ENCODE assay signal across 13 cellular contexts in genomic region chr9:9912459-9912858, GRCh38.
DNase-seq lines count a peak whose midpoint lies in the region; ATAC-seq, FAIRE-seq and TF ChIP-seq lines count a peak whose summit lies in the region.
"Had no signal": no experiment of that assay in that cellular context is flagged by ENCODE, and none has a peak within 500 bp of the region (broad histone marks: within the 10 kb centered on the region; RNA-seq: fewer than 3 reads in every experiment).

No MANE protein-coding gene starts in this region.

- H2AK5ac ChIP-seq in H1 (ENCODE audit: low read depth, low read length), result no peak overlapping the region

- H3K18ac ChIP-seq in H1 (ENCODE audit: extremely low read depth, low read length), result no peak overlapping the region

- WGBS in H1 (ENCODE audit: extremely low coverage in 1 of 2, insufficient coverage in 1 of 2, insufficient read length in 1 of 2, insufficient replicate concordance in 2 of 2, low coverage in 1 of 2, low lambda C conversion rate in 2 of 2, missing lambda C conversion rate in 1 of 2), 2 experiments, result 63% methylated on average over 2 of the region's 2 CpGs; no CpG with 5 or more reads in 1 of the 2 experiments
- WGBS in esophagus squamous epithelium, 2 donors, result 2 to 5% methylated on average over 2 of the region's 2 CpGs

- no peak overlapping the region for H3K4me2 ChIP-seq in H1 (ENCODE audit: insufficient read depth in 1 of 2, low read depth in 2 of 2, low read length in 2 of 2)

- H3K14ac ChIP-seq in H1 (ENCODE audit: insufficient read length), result no peak overlapping the region

- H3K27ac ChIP-seq in H1 (ENCODE audit: low read depth, low read length) (no peak overlapping the region), esophagus squamous epithelium (no peak overlapping the region)
- H3K27ac ChIP-seq: right atrium auricular region had no signal

- H2BK15ac ChIP-seq in H1 (ENCODE audit: low read length), result no peak overlapping the region

- peaks cover 6% of the 10 kb centered on the region for H3K9me3 Mint-ChIP-seq in natural killer cell treated with Interleukin-12 subunit alpha and Interleukin-12 subunit beta and Interleukin-15 and Interleukin-18, amount 100 ng/mL, for 72 hours

- DNase-seq in D341Med (ENCODE audit: low spot score) (peak; percentile 45), NCI-H2081 treated with DMSO at 0.1 percent for 48 hours (lab: John Stamatoyannopoulos, UW) (peak; percentile 39), H1 (ENCODE audit: low read depth in 1 of 2, low spot score in 2 of 2) (no peak), esophagus squamous epithelium (lab: John Stamatoyannopoulos, UW) (no peak)
- no peak for DNase-seq in natural killer cell treated with Interleukin-12 subunit alpha and Interleukin-12 subunit beta and Interleukin-15 and Interleukin-18, amount 100 ng/mL, for 72 hours (ENCODE audit: low spot score)
- no peak for DNase-seq in activated CD4-positive, alpha-beta T cell treated with anti-CD3 and anti-CD28 coated beads for 4 hours
- DNase-seq: amniotic stem cell, H7 had no signal

- H3K4ac ChIP-seq in H1 (replicated peaks; ENCODE audit: insufficient read length, low read depth, low read length), result no peak overlapping the region

- peak; percentile 65 to 67 for TF ChIP-seq RAD21 in H1 (IDR thresholded peaks at IDR 0.05 in 1 of 2, conservative IDR thresholded peaks at IDR 0.05 in 1 of 2; ENCODE audit: low read depth in 2 of 2, low read length in 2 of 2)

- H3K9me3 ChIP-seq in H1 (ENCODE audit: insufficient read depth in 2 of 2, low read depth in 1 of 2, low read length in 1 of 2) (no peaks in the 10 kb centered on the region), esophagus squamous epithelium (no peaks in the 10 kb centered on the region)

- ATAC-seq in GM19043 (IDR thresholded peaks at IDR 0.05; ENCODE audit: low read depth, unreplicated experiment) (peak; percentile 57), HG03521 (IDR thresholded peaks at IDR 0.05; ENCODE audit: unreplicated experiment) (no peak)
- ATAC-seq in natural killer cell treated with Interleukin-12 subunit alpha and Interleukin-12 subunit beta and Interleukin-15 and Interleukin-18, amount 100 ng/mL, for 72 hours, result no peak
- ATAC-seq: stimulated activated memory B cell treated with anti-CD40 and anti-IgM and Interleukin-4, amounts not matched to agents 10 μg/mL and 1 μg/mL and 100 μg/mL, for 72 hours; WTC11 had no signal

- TF ChIP-seq CTCF in H1 (IDR thresholded peaks at IDR 0.05; ENCODE audit: control extremely low read depth in 1 of 3, insufficient read depth in 1 of 3, low read depth in 1 of 3, low read length in 3 of 3) (peak in 2 of 3 experiments; percentile 33 to 35; a peak in 3 of 4 replicates), esophagus squamous epithelium (IDR thresholded peaks at IDR 0.05) (peak in 2 of 6 experiments; percentile 8 to 25)

- no peak overlapping the region for H3K4me3 ChIP-seq in H1 (ENCODE audit: extremely low read depth in 1 of 4, insufficient read depth in 2 of 4, low read depth in 3 of 4, low read length in 4 of 4)
- H3K4me3 ChIP-seq in esophagus squamous epithelium, result no peak overlapping the region
- H3K4me3 ChIP-seq: right atrium auricular region had no signal

- H3K27ac Mint-ChIP-seq in natural killer cell treated with Interleukin-12 subunit alpha and Interleukin-12 subunit beta and Interleukin-15 and Interleukin-18, amount 100 ng/mL, for 72 hours, result no peak overlapping the region
- H3K27ac Mint-ChIP-seq: stimulated activated memory B cell treated with anti-CD40 and anti-IgM and Interleukin-4, amounts not matched to agents 10 μg/mL and 1 μg/mL and 100 μg/mL, for 72 hours; WTC11 had no signal

- H3K4me1 Mint-ChIP-seq in natural killer cell treated with Interleukin-12 subunit alpha and Interleukin-12 subunit beta and Interleukin-15 and Interleukin-18, amount 100 ng/mL, for 72 hours (ENCODE audit: low read depth in 2 of 2), result no peaks in the 10 kb centered on the region
- H3K4me1 Mint-ChIP-seq: stimulated activated memory B cell treated with anti-CD40 and anti-IgM and Interleukin-4, amounts not matched to agents 10 μg/mL and 1 μg/mL and 100 μg/mL, for 72 hours had no signal

- H3K23me2 ChIP-seq in H1 (ENCODE audit: low read depth, low read length), result no peaks in the 10 kb centered on the region

- no peaks in the 10 kb centered on the region for H3K27me3 ChIP-seq in H1 (replicated peaks in 1 of 4; ENCODE audit: control insufficient read depth in 3 of 4, extremely low read depth in 1 of 4, insufficient read depth in 3 of 4, low read length in 3 of 4)
- H3K27me3 ChIP-seq in esophagus squamous epithelium, result no peaks in the 10 kb centered on the region
- H3K27me3 ChIP-seq: right atrium auricular region had no signal

- H2AFZ ChIP-seq in H1 (ENCODE audit: low read length), result no peak overlapping the region

- no peaks in the 10 kb centered on the region for H4K20me1 ChIP-seq in H1 (replicated peaks in 1 of 2; ENCODE audit: control insufficient read depth in 1 of 2, insufficient read depth in 2 of 2, low read length in 2 of 2)

- H3K56ac ChIP-seq in H1 (replicated peaks; ENCODE audit: insufficient read length, low read depth, low read length), result no peak overlapping the region

- FAIRE-seq in H1 (lab: Jason Lieb, UNC), result no peak

- no peak overlapping the region for H4K8ac ChIP-seq in H1 (ENCODE audit: extremely low read depth, insufficient read depth, low read length)

- H3K36me3 ChIP-seq in H1 (ENCODE audit: control insufficient read depth in 2 of 4, insufficient read depth in 4 of 4, low read length in 3 of 4) (no peaks in the 10 kb centered on the region), esophagus squamous epithelium (no peaks in the 10 kb centered on the region)
- H3K36me3 ChIP-seq: right atrium auricular region had no signal

- no peaks in the 10 kb centered on the region for H3K27me3 Mint-ChIP-seq in natural killer cell treated with Interleukin-12 subunit alpha and Interleukin-12 subunit beta and Interleukin-15 and Interleukin-18, amount 100 ng/mL, for 72 hours
- H3K27me3 Mint-ChIP-seq: stimulated activated memory B cell treated with anti-CD40 and anti-IgM and Interleukin-4, amounts not matched to agents 10 μg/mL and 1 μg/mL and 100 μg/mL, for 72 hours had no signal

- H3K4me3 Mint-ChIP-seq in natural killer cell treated with Interleukin-12 subunit alpha and Interleukin-12 subunit beta and Interleukin-15 and Interleukin-18, amount 100 ng/mL, for 72 hours, result no peak overlapping the region
- H3K4me3 Mint-ChIP-seq: stimulated activated memory B cell treated with anti-CD40 and anti-IgM and Interleukin-4, amounts not matched to agents 10 μg/mL and 1 μg/mL and 100 μg/mL, for 72 hours; WTC11 had no signal

- H3K9ac ChIP-seq in H1 (replicated peaks in 1 of 4; ENCODE audit: extremely low read depth in 1 of 4, low read depth in 3 of 4, low read length in 3 of 4), result no peak overlapping the region

- intact Hi-C loops in esophagus squamous epithelium (cut with DNase I), result no loop called here

- no peak overlapping the region for H4K91ac ChIP-seq in H1 (replicated peaks; ENCODE audit: insufficient read length, low read length)

- no peak overlapping the region for H2BK120ac ChIP-seq in H1 (replicated peaks; ENCODE audit: low read depth, low read length)

- no peaks in the 10 kb centered on the region for H3K79me2 ChIP-seq in H1 (ENCODE audit: control insufficient read depth in 1 of 2, insufficient read depth in 2 of 2, low read length in 2 of 2)

- no peak overlapping the region for H3K23ac ChIP-seq in H1 (ENCODE audit: insufficient read length)

- POLR2A ChIA-PET in H1 (lab: Charles Lee; ENCODE audit: partially characterized antibody), result no interaction called here

- no peaks in the 10 kb centered on the region for H3K4me1 ChIP-seq in H1 (replicated peaks in 1 of 4; ENCODE audit: control insufficient read depth in 3 of 4, insufficient read depth in 4 of 4, low read length in 3 of 4)
- no peaks in the 10 kb centered on the region for H3K4me1 ChIP-seq in esophagus squamous epithelium
- H3K4me1 ChIP-seq: right atrium auricular region had no signal

- no peaks in the 10 kb centered on the region for H3K79me1 ChIP-seq in H1 (ENCODE audit: low read depth, low read length)

- CTCF ChIA-PET in H1 (lab: Charles Lee; ENCODE audit: partially characterized antibody), result interaction anchor here (0.7 to 2.8 kb wide), 10 partner anchors 9 to 306 kb away, joined by 3 to 7 read pairs (median 4); no protein-coding TSS in a partner anchor

- H2BK20ac ChIP-seq in H1 (ENCODE audit: low read length), result no peak overlapping the region

- TF ChIP-seq EP300 in H1 (IDR thresholded peaks at IDR 0.05; ENCODE audit: borderline replicate concordance in 1 of 2, low read depth in 2 of 2, low read length in 2 of 2), result no peak

- H2BK5ac ChIP-seq in H1 (ENCODE audit: low read depth, low read length), result no peak overlapping the region

- no peak for TF ChIP-seq POLR2A in H1 (IDR thresholded peaks at IDR 0.05; ENCODE audit: control extremely low read depth in 1 of 2, low read depth in 2 of 2, low read length in 2 of 2)
- no peak for TF ChIP-seq POLR2A in esophagus squamous epithelium (IDR thresholded peaks at IDR 0.05)

- peaks cover 12% of the 10 kb centered on the region for H3K36me3 Mint-ChIP-seq in natural killer cell treated with Interleukin-12 subunit alpha and Interleukin-12 subunit beta and Interleukin-15 and Interleukin-18, amount 100 ng/mL, for 72 hours
- H3K36me3 Mint-ChIP-seq: stimulated activated memory B cell treated with anti-CD40 and anti-IgM and Interleukin-4, amounts not matched to agents 10 μg/mL and 1 μg/mL and 100 μg/mL, for 72 hours had no signal

- H4K5ac ChIP-seq in H1 (ENCODE audit: insufficient read length, low read depth, low read length), result no peak overlapping the region

- no peak overlapping the region for H2BK12ac ChIP-seq in H1 (ENCODE audit: low read depth, low read length)

TF ChIP-seq in H1, 55 proteins besides CTCF, POLR2A, EP300 and RAD21:
- TF ChIP-seq TEAD4 (IDR thresholded peaks at IDR 0.05; ENCODE audit: low read depth, low read length) (no peak), SP1 (IDR thresholded peaks at IDR 0.05; ENCODE audit: low read depth, low read length) (no peak), EZH2 (IDR thresholded peaks at IDR 0.05; ENCODE audit: low read depth, low read length, severe bottlenecking) (no peak), KDM1A (IDR thresholded peaks at IDR 0.05; ENCODE audit: borderline replicate concordance, low read length) (no peak), SAP30 (IDR thresholded peaks at IDR 0.05; ENCODE audit: insufficient read depth, insufficient replicate concordance, low read length) (no peak)

Comparison
In these comparisons a context has a peak if more than half of its experiments do, and no peak if none do; other contexts are left out.
1. DNase-seq: peak in D341Med (single experiment) and NCI-H2081 treated with DMSO at 0.1 percent for 48 hours (single experiment); none in H1 (0 of 2), natural killer cell treated with Interleukin-12 subunit alpha and Interleukin-12 subunit beta and Interleukin-15 and Interleukin-18, amount 100 ng/mL, for 72 hours (single experiment), activated CD4-positive, alpha-beta T cell treated with anti-CD3 and anti-CD28 coated beads for 4 hours (0 of 2) and esophagus squamous epithelium (single experiment).